In genomic region chr10:29646238-29646902, GRCh38 we compare ENCODE assay signal across 1 cellular context.
TF ChIP-seq lines count a peak whose summit lies in the region.

No MANE protein-coding gene starts in this region.

TF ChIP-seq in HepG2, 621 proteins besides CTCF, POLR2A, EP300 and RAD21 (continued from another document):
- TF ChIP-seq HOMEZ (CRISPR knock-in tag; IDR thresholded peaks at IDR 0.05; ENCODE audit: low read depth) (no peak), ZNF747 (CRISPR knock-in tag; IDR thresholded peaks at IDR 0.05; ENCODE audit: borderline replicate concordance) (no peak), KAT8 (CRISPR knock-in tag; IDR thresholded peaks at IDR 0.05) (no peak), ARNTL (CRISPR knock-in tag; IDR thresholded peaks at IDR 0.05) (no peak), SMYD3 (CRISPR knock-in tag; IDR thresholded peaks at IDR 0.05) (no peak), ZSCAN5A (CRISPR knock-in tag; IDR thresholded peaks at IDR 0.05; ENCODE audit: borderline replicate concordance) (no peak)
